ENCODE assay signal across 15 cellular contexts in the genomic region with DNA sequence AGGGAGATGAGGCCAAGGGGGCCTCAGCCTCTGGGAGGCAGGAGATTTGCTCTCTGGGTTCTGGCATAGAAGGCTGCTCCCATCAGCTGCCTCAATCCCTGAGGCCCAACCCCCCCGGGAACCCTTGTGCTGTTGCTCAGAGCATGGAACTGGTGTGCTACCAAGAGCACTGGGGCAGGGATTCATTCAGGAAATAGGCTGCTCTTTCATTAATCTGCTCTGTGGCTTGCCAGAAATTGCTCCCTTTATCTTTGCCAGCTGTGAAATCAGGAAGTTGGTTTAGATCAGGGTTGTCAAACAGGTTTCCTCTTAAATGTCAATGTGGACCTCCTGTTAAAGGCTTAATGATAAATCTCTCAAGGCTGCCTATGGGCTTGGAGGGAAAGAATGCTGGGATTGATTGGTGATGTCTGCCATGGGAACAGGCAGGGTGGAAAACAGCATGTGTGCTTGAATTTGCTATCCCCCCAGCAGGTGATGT. TPM values are rescaled to one million over a fixed set of nuclear protein-coding genes. Genes with fewer than 3 reads are reported as not detected.
DNase-seq lines count a peak whose midpoint lies in the region; ATAC-seq, FAIRE-seq and TF ChIP-seq lines count a peak whose summit lies in the region.
"Had no signal": no experiment of that assay in that cellular context is flagged by ENCODE, and none has a peak within 500 bp of the region (broad histone marks: within the 10 kb centered on the region; RNA-seq: fewer than 3 reads in every experiment).

No MANE protein-coding gene starts in this region.

- peaks cover 9% of the 10 kb centered on the region for H3K27me3 Mint-ChIP-seq in progenitor cell of endocrine pancreas

- no peaks in the 10 kb centered on the region for H3F3A ChIP-seq in PC-3 (ENCODE audit: low read length, unreplicated experiment)

- TF ChIP-seq CTCF in PC-3 (conservative IDR thresholded peaks at IDR 0.05; ENCODE audit: low read depth, low read length) (no peak), progenitor cell of endocrine pancreas (IDR thresholded peaks at IDR 0.05; ENCODE audit: unreplicated experiment) (no peak)

- no peak overlapping the region for H3K9ac ChIP-seq in PC-3 (ENCODE audit: low read length)

- no peaks in the 10 kb centered on the region for H3K36me3 ChIP-seq in PC-3 (ENCODE audit: low read depth, low read length)
- H3K36me3 ChIP-seq: ovary had no signal

- H4K20me1 ChIP-seq in PC-3 (ENCODE audit: low read length) = no peaks in the 10 kb centered on the region

- H3K9me2 ChIP-seq in PC-3 (replicated peaks; ENCODE audit: low read length) = no peaks in the 10 kb centered on the region

- no peaks in the 10 kb centered on the region for H3K36me3 Mint-ChIP-seq in progenitor cell of endocrine pancreas (ENCODE audit: insufficient read depth)

- peak; percentile 18 for DNase-seq in NCI-H510A treated with DMSO at 0.1 percent for 48 hours (lab: John Stamatoyannopoulos, UW)
- DNase-seq in NCI-H510A (lab: John Stamatoyannopoulos, UW) = no peak
- peak; percentile 70 for DNase-seq in PC-3
- DNase-seq in progenitor cell of endocrine pancreas (ENCODE audit: low spot score, unreplicated experiment) = no peak
- DNase-seq in urothelium cell line (ENCODE audit: low spot score) = no peak
- no peak for DNase-seq in activated gamma-delta T cell treated with Interleukin-2 at 50 U/mL for 16 hours
- DNase-seq: H7, NCI-H226, ovary, RPMI8226 had no signal

- H3K4me3 Mint-ChIP-seq in progenitor cell of endocrine pancreas (ENCODE audit: low read depth) = no peak overlapping the region

- no peak for FAIRE-seq in urothelium cell line (lab: Jason Lieb, UNC)
- FAIRE-seq: colon had no signal

- no peaks in the 10 kb centered on the region for H3K27me3 ChIP-seq in PC-3 (ENCODE audit: low read length)
- H3K27me3 ChIP-seq: ovary had no signal

- ATAC-seq in PC-3 = peak; percentile 26; the same call in 1 of the 2 replicates
- peak; percentile 67 for ATAC-seq in esophagus mucosa
- ATAC-seq in HG02938 (IDR thresholded peaks at IDR 0.05; ENCODE audit: unreplicated experiment) = no peak

- no peak overlapping the region for H3K4me3 ChIP-seq in PC-3 (ENCODE audit: low read length)
- H3K4me3 ChIP-seq: ovary had no signal

- H3K9me3 Mint-ChIP-seq in progenitor cell of endocrine pancreas (ENCODE audit: low read depth) = peaks cover 10% of the 10 kb centered on the region

- no peak overlapping the region for H2AFZ ChIP-seq in PC-3 (ENCODE audit: low read length)

- POLR2A ChIA-PET in PC-3 (lab: Charles Lee; ENCODE audit: unreplicated experiment) = no interaction called here

- no peaks in the 10 kb centered on the region for H3K9me3 ChIP-seq in PC-3 (ENCODE audit: low read length)
- H3K9me3 ChIP-seq: ovary had no signal

- intact Hi-C loops in PC-3 (cut with micrococcal nuclease) = no loop called here

- BruUV-seq in PC-3 (replicated peaks; lab: Mats Ljungman, UMichigan) = no TSS peak

- no peaks in the 10 kb centered on the region for H3K79me2 ChIP-seq in PC-3 (ENCODE audit: low read length)

- no peak overlapping the region for H3K27ac ChIP-seq in PC-3 (ENCODE audit: low read length)
- H3K27ac ChIP-seq: ovary had no signal

- H3K4me2 ChIP-seq in PC-3 (ENCODE audit: low read length) = no peak overlapping the region

- peak overlapping the region; percentile 18 for H3K27ac Mint-ChIP-seq in progenitor cell of endocrine pancreas

- CTCF ChIA-PET in PC-3 (lab: Charles Lee) = no interaction called here

- peaks cover 7% of the 10 kb centered on the region for H3K4me1 Mint-ChIP-seq in progenitor cell of endocrine pancreas (ENCODE audit: low read depth)

- peaks cover 15% of the 10 kb centered on the region for H3K4me1 ChIP-seq in PC-3 (ENCODE audit: insufficient read depth, low read length)

RNA-seq across cellular contexts. Expression of gene FAM3D, which starts 18.9 kb away (rescaled TPM):
- total RNA-seq in PC-3 (2014; rRNA removed) (0.40 TPM in 1 of 2 replicates, not detected in the other), esophagus mucosa (134 TPM), progenitor cell of endocrine pancreas (not detected in 2 replicates)
- total RNA-seq: H7; T-helper 2 cell treated with Interferon-gamma antibody and Interleukin-4, amounts not matched to agents 100 ng/mL and 5 ng/mL, for 36 hours; temporal lobe had no signal

Comparison
In these comparisons a context has a peak if more than half of its experiments do, and no peak if none do; other contexts are left out.
1. DNase-seq: peak in NCI-H510A treated with DMSO at 0.1 percent for 48 hours (single experiment) and PC-3 (single experiment); none in NCI-H510A (single experiment), progenitor cell of endocrine pancreas (single experiment), urothelium cell line (single experiment) and activated gamma-delta T cell treated with Interleukin-2 at 50 U/mL for 16 hours (single experiment).
2. RNA of gene FAM3D, which starts 18.9 kb away (total RNA-seq): 134 TPM in esophagus mucosa (single experiment); not detected in progenitor cell of endocrine pancreas and 0.40 TPM in PC-3; every median in the first group is over 10 times any median in the second.